Comparison of ENCODE assay signal across 8 cellular contexts in genomic region chr18:36572135-36572856, GRCh38.
DNase-seq lines count a peak whose midpoint lies in the region; ATAC-seq and TF ChIP-seq lines count a peak whose summit lies in the region.

No MANE protein-coding gene starts in this region.

- H3K27ac Mint-ChIP-seq in activated naive CD4-positive, alpha-beta T cell treated with anti-CD3 and anti-CD28 coated beads for 36 hours, result no peak overlapping the region
- H3K27ac Mint-ChIP-seq in activated T-helper 2 cell treated with anti-CD3 and anti-CD28 coated beads, Interferon-gamma antibody, Interleukin-2, Interleukin-4, amounts not matched to agents 10 μg/mL and 5 μg/mL and 100 μg/mL, durations not matched to agents 14 hours and 24 hours and 36 hours, result no peak overlapping the region

- H3K9me2 ChIP-seq in Loucy (replicated peaks; ENCODE audit: low read depth, low read length) (no peaks in the 10 kb centered on the region), SU-DHL-6 (replicated peaks; ENCODE audit: insufficient read depth, low read length) (no peaks in the 10 kb centered on the region)

- 21 to 23% (median 21%) methylated on average over 10 of the region's 10 CpGs for WGBS in psoas muscle, 3 donors

- H3K27me3 Mint-ChIP-seq in activated naive CD4-positive, alpha-beta T cell treated with anti-CD3 and anti-CD28 coated beads for 36 hours (ENCODE audit: low read depth), result peaks cover 8% of the 10 kb centered on the region
- peaks cover 15% of the 10 kb centered on the region for H3K27me3 Mint-ChIP-seq in activated T-helper 2 cell treated with anti-CD3 and anti-CD28 coated beads, Interferon-gamma antibody, Interleukin-2, Interleukin-4, amounts not matched to agents 10 μg/mL and 5 μg/mL and 100 μg/mL, durations not matched to agents 14 hours and 24 hours and 36 hours (ENCODE audit: low read depth)

- H3K27ac ChIP-seq in SU-DHL-6 (ENCODE audit: low read depth, low read length) (no peak overlapping the region), foreskin keratinocyte (no peak overlapping the region), psoas muscle (no peak overlapping the region)

- H2AFZ ChIP-seq in Loucy (ENCODE audit: low read length), result peak overlapping the region; percentile 91
- H2AFZ ChIP-seq in SU-DHL-6 (ENCODE audit: low read depth, low read length, severe bottlenecking), result no peak overlapping the region

- H3K27me3 ChIP-seq in Loucy (ENCODE audit: insufficient read depth, low read length, poor library complexity, severe bottlenecking) (no peaks in the 10 kb centered on the region), SU-DHL-6 (ENCODE audit: low read length) (no peaks in the 10 kb centered on the region), foreskin keratinocyte (no peaks in the 10 kb centered on the region), psoas muscle (ENCODE audit: insufficient read depth in 3 of 3, low read length in 2 of 3) (no peaks in the 10 kb centered on the region)

- no peaks in the 10 kb centered on the region for H3K36me3 Mint-ChIP-seq in activated naive CD4-positive, alpha-beta T cell treated with anti-CD3 and anti-CD28 coated beads for 36 hours (ENCODE audit: low read depth)
- H3K36me3 Mint-ChIP-seq in activated T-helper 2 cell treated with anti-CD3 and anti-CD28 coated beads, Interferon-gamma antibody, Interleukin-2, Interleukin-4, amounts not matched to agents 10 μg/mL and 5 μg/mL and 100 μg/mL, durations not matched to agents 14 hours and 24 hours and 36 hours (ENCODE audit: low read depth), result no peaks in the 10 kb centered on the region

- H4K20me1 ChIP-seq in Loucy (ENCODE audit: insufficient read depth, low read length, poor library complexity, severe bottlenecking), result no peaks in the 10 kb centered on the region
- H4K20me1 ChIP-seq in SU-DHL-6 (ENCODE audit: low read depth, low read length), result no peaks in the 10 kb centered on the region

- H3K4me1 Mint-ChIP-seq in activated naive CD4-positive, alpha-beta T cell treated with anti-CD3 and anti-CD28 coated beads for 36 hours (ENCODE audit: low read depth), result no peaks in the 10 kb centered on the region
- H3K4me1 Mint-ChIP-seq in activated T-helper 2 cell treated with anti-CD3 and anti-CD28 coated beads, Interferon-gamma antibody, Interleukin-2, Interleukin-4, amounts not matched to agents 10 μg/mL and 5 μg/mL and 100 μg/mL, durations not matched to agents 14 hours and 24 hours and 36 hours (ENCODE audit: low read depth), result no peaks in the 10 kb centered on the region

- peak; percentile 50 for DNase-seq in activated naive CD4-positive, alpha-beta T cell treated with anti-CD3 and anti-CD28 coated beads for 36 hours
- no peak for DNase-seq in activated naive CD4-positive, alpha-beta T cell treated with anti-CD3 and anti-CD28 coated beads, Interleukin-2, amount 50 U/mL, for 16 hours
- peak in 1 of 2 donors; percentile 48 for DNase-seq in foreskin keratinocyte
- peak in 1 of 2 donors; percentile 23 for DNase-seq in psoas muscle
- DNase-seq in activated T-helper 2 cell treated with anti-CD3 and anti-CD28 coated beads, Interferon-gamma antibody, Interleukin-2, Interleukin-4, amounts not matched to agents 10 μg/mL and 5 μg/mL and 100 μg/mL, durations not matched to agents 14 hours and 24 hours and 36 hours (ENCODE audit: low spot score), result no peak

- H3K4me2 ChIP-seq in Loucy (ENCODE audit: low read depth, low read length, poor library complexity, severe bottlenecking) (peak overlapping the region; percentile 60), SU-DHL-6 (ENCODE audit: low read depth, low read length, poor library complexity, severe bottlenecking) (no peak overlapping the region)

- CTCF ChIA-PET in activated naive CD4-positive, alpha-beta T cell treated with anti-CD3 and anti-CD28 coated beads for 36 hours (lab: Charles Lee), result interaction anchor here (0.6 to 1.2 kb wide), 2 partner anchors 61 to 541 kb away, joined by 3 read pairs; no protein-coding TSS in a partner anchor

- no peaks in the 10 kb centered on the region for H3K79me2 ChIP-seq in Loucy (ENCODE audit: insufficient read depth, low read length)
- no peaks in the 10 kb centered on the region for H3K79me2 ChIP-seq in SU-DHL-6 (ENCODE audit: insufficient read depth, low read length)

- H3K4me1 ChIP-seq in Loucy (ENCODE audit: insufficient read depth, low read length, poor library complexity, severe bottlenecking) (no peaks in the 10 kb centered on the region), foreskin keratinocyte (peaks cover 8% of the 10 kb centered on the region), psoas muscle (no peaks in the 10 kb centered on the region)

- no peak overlapping the region for H3K4me3 Mint-ChIP-seq in activated naive CD4-positive, alpha-beta T cell treated with anti-CD3 and anti-CD28 coated beads for 36 hours
- H3K4me3 Mint-ChIP-seq in activated T-helper 2 cell treated with anti-CD3 and anti-CD28 coated beads, Interferon-gamma antibody, Interleukin-2, Interleukin-4, amounts not matched to agents 10 μg/mL and 5 μg/mL and 100 μg/mL, durations not matched to agents 14 hours and 24 hours and 36 hours (ENCODE audit: low read depth), result no peak overlapping the region

- ATAC-seq in foreskin keratinocyte, result peak; percentile 77
- ATAC-seq in psoas muscle, result peak; percentile 75 to 96 (median 82)
- ATAC-seq in HG03039 (IDR thresholded peaks at IDR 0.05; ENCODE audit: unreplicated experiment), result no peak

- intact Hi-C loops in activated naive CD4-positive, alpha-beta T cell treated with anti-CD3 and anti-CD28 coated beads for 36 hours (cut with micrococcal nuclease), result loop anchor here (1.0 kb wide), 3 partner anchors 276 to 555 kb away; no protein-coding TSS in a partner anchor
- intact Hi-C loops in psoas muscle (cut with DNase I), result loop anchor here (2.0 to 10.0 kb wide), 7 partner anchors 77 to 557 kb away; partner anchors contain the start of genes FHOD3 (in 2 of the 2) and MOCOS (in 1 of the 2)
- intact Hi-C loops in activated T-helper 2 cell treated with anti-CD3 and anti-CD28 coated beads, Interferon-gamma antibody, Interleukin-2, Interleukin-4, amounts not matched to agents 10 μg/mL and 5 μg/mL and 100 μg/mL, durations not matched to agents 14 hours and 24 hours and 36 hours (cut with micrococcal nuclease), result loop anchor here (5.0 kb wide), 1 partner anchor 555 kb away; no protein-coding TSS in a partner anchor

- H3K9ac ChIP-seq in Loucy (ENCODE audit: low read depth, low read length, poor library complexity, severe bottlenecking) (no peak overlapping the region), SU-DHL-6 (ENCODE audit: low read length) (no peak overlapping the region)

- H3K4me3 ChIP-seq in Loucy (ENCODE audit: low read length, poor library complexity, severe bottlenecking) (peak overlapping the region; percentile 33), SU-DHL-6 (ENCODE audit: insufficient read depth, low read length, poor library complexity, severe bottlenecking) (no peak overlapping the region), psoas muscle (no peak overlapping the region)

- peak; percentile 95 for TF ChIP-seq CTCF in Loucy (conservative IDR thresholded peaks at IDR 0.05; ENCODE audit: low read length)
- peak; percentile 81 for TF ChIP-seq CTCF in SU-DHL-6 (IDR thresholded peaks at IDR 0.05; ENCODE audit: insufficient read depth, low read length, poor library complexity, severe bottlenecking)
- peak; percentile 81 for TF ChIP-seq CTCF in foreskin keratinocyte (conservative IDR thresholded peaks at IDR 0.05)
- TF ChIP-seq CTCF in psoas muscle (IDR thresholded peaks at IDR 0.05), result peak; percentile 61

- H3K9me3 ChIP-seq in Loucy (ENCODE audit: insufficient read depth, low read depth, low read length), result no peaks in the 10 kb centered on the region
- no peaks in the 10 kb centered on the region for H3K9me3 ChIP-seq in SU-DHL-6 (ENCODE audit: insufficient read depth, low read length)
- H3K9me3 ChIP-seq in psoas muscle, result no peaks in the 10 kb centered on the region

- H3K9me3 Mint-ChIP-seq in activated naive CD4-positive, alpha-beta T cell treated with anti-CD3 and anti-CD28 coated beads for 36 hours, result no peaks in the 10 kb centered on the region
- no peaks in the 10 kb centered on the region for H3K9me3 Mint-ChIP-seq in activated T-helper 2 cell treated with anti-CD3 and anti-CD28 coated beads, Interferon-gamma antibody, Interleukin-2, Interleukin-4, amounts not matched to agents 10 μg/mL and 5 μg/mL and 100 μg/mL, durations not matched to agents 14 hours and 24 hours and 36 hours

- H3F3A ChIP-seq in Loucy (ENCODE audit: low read depth) (no peaks in the 10 kb centered on the region), SU-DHL-6 (ENCODE audit: insufficient read depth) (no peaks in the 10 kb centered on the region)

- H3K36me3 ChIP-seq in Loucy (ENCODE audit: insufficient read depth, low read length) (no peaks in the 10 kb centered on the region), SU-DHL-6 (ENCODE audit: low read length) (no peaks in the 10 kb centered on the region), psoas muscle (ENCODE audit: insufficient read depth in 1 of 2, low read depth in 1 of 2) (no peaks in the 10 kb centered on the region)
